In genomic region chr7:84548366-84549085, GRCh38 we compare ENCODE assay signal across 1 cellular context.
TF ChIP-seq lines count a peak whose summit lies in the region.

No MANE protein-coding gene starts in this region.

TF ChIP-seq in K562, 482 proteins besides CTCF, POLR2A, EP300 and RAD21 (continued from another document):
- no peak for TF ChIP-seq MLLT1 (IDR thresholded peaks at IDR 0.05)
